8 cellular contexts compared by ENCODE assay signal in the genomic region with DNA sequence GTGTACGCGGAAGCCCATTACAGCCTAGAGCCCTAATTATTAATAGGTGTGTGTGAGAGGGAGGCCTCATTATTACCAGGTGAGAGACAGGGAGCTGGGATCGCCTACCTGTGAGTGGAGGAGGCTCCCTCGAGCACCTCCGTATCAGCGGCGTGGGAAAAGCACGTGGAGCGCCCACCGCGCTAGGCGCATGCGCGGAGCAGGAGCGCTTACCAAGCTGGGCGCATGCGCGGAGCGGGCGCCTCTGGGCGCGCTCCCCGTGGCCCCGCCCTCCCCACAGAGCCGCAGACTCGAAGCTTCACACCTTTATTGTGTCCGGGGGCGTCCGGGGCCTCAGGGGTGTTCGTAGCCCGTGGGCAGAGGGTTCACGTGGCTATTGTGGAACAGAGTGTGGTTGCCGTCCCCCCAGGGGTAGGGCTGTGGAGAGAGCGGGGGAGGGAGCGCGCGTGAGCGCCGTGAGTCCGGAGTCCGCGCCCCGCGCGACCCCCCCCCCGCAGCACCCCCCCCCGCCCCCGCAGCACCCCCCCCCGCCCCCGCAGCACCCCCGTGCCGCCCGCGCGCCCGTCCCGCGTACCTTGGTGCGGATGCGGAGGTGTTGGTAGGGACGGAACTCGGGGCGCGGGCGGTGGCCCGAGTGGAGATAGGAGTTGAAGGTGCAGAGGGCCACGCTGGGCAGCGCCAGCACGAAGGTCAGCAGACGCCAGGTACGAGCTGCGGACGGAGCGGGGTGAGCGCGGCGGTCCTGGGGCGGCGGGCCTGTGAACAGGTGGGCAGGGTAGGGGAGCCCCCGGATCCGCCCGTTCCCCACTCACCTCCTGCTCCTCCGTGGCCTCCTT. TPM values are rescaled to one million over a fixed set of nuclear protein-coding genes. Genes with fewer than 3 reads are reported as not detected.
A peak's percentile ranks its signal among the peaks of the same experiment; 100 is the strongest.
DNase-seq lines count a peak whose midpoint lies in the region; ATAC-seq and TF ChIP-seq lines count a peak whose summit lies in the region.

No MANE protein-coding gene starts in this region.

- no peaks in the 10 kb centered on the region for H3K36me3 Mint-ChIP-seq in T-helper 17 cell (ENCODE audit: low read depth)

- H3K4me3 ChIP-seq in AG09309 (ENCODE audit: control insufficient read depth, low read depth, low read length), result peak overlapping the region; percentile 16
- H3K4me3 ChIP-seq in BE2C (ENCODE audit: low read depth, low read length), result no peak overlapping the region

- H3K4me1 Mint-ChIP-seq in T-helper 17 cell, result peaks cover 6% of the 10 kb centered on the region

- H3K27me3 ChIP-seq in BE2C, result no peaks in the 10 kb centered on the region

- H3K4me1 ChIP-seq in BE2C, result no peaks in the 10 kb centered on the region

- peak overlapping the region; percentile 53 for H3K4me3 Mint-ChIP-seq in T-helper 17 cell

- H3K27me3 Mint-ChIP-seq in T-helper 17 cell, result peaks cover 22% of the 10 kb centered on the region

- no peaks in the 10 kb centered on the region for H3K9me3 ChIP-seq in T-helper 17 cell (ENCODE audit: control insufficient read depth, low read length, poor library complexity, severe bottlenecking)
- no peaks in the 10 kb centered on the region for H3K9me3 ChIP-seq in BE2C

- no peak overlapping the region for H3K27ac Mint-ChIP-seq in T-helper 17 cell

- DNase-seq in AG09309 (ENCODE audit: low read depth) (no peak), T-helper 17 cell (peak; percentile 47 to 51 (median 51)), anterior cingulate cortex (lab: John Stamatoyannopoulos, UW) (peak in 44 of 58 donors; percentile 8 to 68 (median 40)), inferior parietal cortex (ENCODE audit: extremely low spot score) (peak; percentile 63), NCI-H1694 (lab: John Stamatoyannopoulos, UW) (no peak), NOMO-1 treated with DMSO at 0.1 percent for 48 hours (lab: John Stamatoyannopoulos, UW; ENCODE audit: unreplicated experiment) (no peak), BE2C (no peak)
- DNase-seq in stimulated activated CD4-positive, alpha-beta T cell treated with anti-CD3 and anti-CD28 coated beads, Interleukin-1b, Interleukin-23, amount 100 ng/mL, for 4 hours (ENCODE audit: low read depth in 2 of 2), result peak; percentile 64 to 66

- TF ChIP-seq CTCF in AG09309 (IDR thresholded peaks at IDR 0.05; ENCODE audit: control insufficient read depth, insufficient read depth, low read depth, low read length, missing control alignments), result no peak
- TF ChIP-seq CTCF in BE2C (IDR thresholded peaks at IDR 0.05; ENCODE audit: low read depth, low read length), result no peak

- ATAC-seq in T-helper 17 cell, result peak; percentile 59

- no peaks in the 10 kb centered on the region for H3K36me3 ChIP-seq in BE2C

RNA-seq across cellular contexts. Expression of a gene that starts 0.5 kb away (rescaled TPM):
- total RNA-seq in T-helper 17 cell, result not detected
- polyA plus RNA-seq in BE2C (2012; ENCODE audit: insufficient read depth, insufficient read length, low read depth), result not detected

RNA-seq across cellular contexts. Expression of a gene that starts 14.9 kb away (rescaled TPM):
- total RNA-seq in T-helper 17 cell, result under 1 TPM; 0.10 to 0.23 TPM
- polyA plus RNA-seq in BE2C (2012; ENCODE audit: insufficient read depth, insufficient read length, low read depth), result 1.0 TPM

RNA-seq across cellular contexts. Expression of a gene that starts 31.6 kb away (rescaled TPM):
- 10 to 100 TPM; 15.8 to 21.9 TPM for total RNA-seq in T-helper 17 cell
- 26.6 TPM for polyA plus RNA-seq in BE2C (2012; ENCODE audit: insufficient read depth, insufficient read length, low read depth)

RNA-seq across cellular contexts. Expression of a gene that starts 34.5 kb away (rescaled TPM):
- not detected for total RNA-seq in T-helper 17 cell
- not detected for polyA plus RNA-seq in BE2C (2012; ENCODE audit: insufficient read depth, insufficient read length, low read depth)

RNA-seq across cellular contexts. Expression of a gene that starts 44.3 kb away (rescaled TPM):
- total RNA-seq in T-helper 17 cell, result 1 to 10 TPM in 1 of 2 donors, under 1 TPM in 1; 0.35 to 5.6 TPM
- polyA plus RNA-seq in BE2C (2012; ENCODE audit: insufficient read depth, insufficient read length, low read depth), result 41.8 TPM

Comparison
In these comparisons a context has a peak if more than half of its experiments do, and no peak if none do; other contexts are left out.
1. DNase-seq: peak in T-helper 17 cell (3 of 3), anterior cingulate cortex (44 of 58), inferior parietal cortex (single experiment) and stimulated activated CD4-positive, alpha-beta T cell treated with anti-CD3 and anti-CD28 coated beads, Interleukin-1b, Interleukin-23, amount 100 ng/mL, for 4 hours (2 of 2); none in AG09309 (single experiment), NCI-H1694 (single experiment), NOMO-1 treated with DMSO at 0.1 percent for 48 hours (single experiment) and BE2C (single experiment).